8 cellular contexts compared by ENCODE assay signal in the genomic region with DNA sequence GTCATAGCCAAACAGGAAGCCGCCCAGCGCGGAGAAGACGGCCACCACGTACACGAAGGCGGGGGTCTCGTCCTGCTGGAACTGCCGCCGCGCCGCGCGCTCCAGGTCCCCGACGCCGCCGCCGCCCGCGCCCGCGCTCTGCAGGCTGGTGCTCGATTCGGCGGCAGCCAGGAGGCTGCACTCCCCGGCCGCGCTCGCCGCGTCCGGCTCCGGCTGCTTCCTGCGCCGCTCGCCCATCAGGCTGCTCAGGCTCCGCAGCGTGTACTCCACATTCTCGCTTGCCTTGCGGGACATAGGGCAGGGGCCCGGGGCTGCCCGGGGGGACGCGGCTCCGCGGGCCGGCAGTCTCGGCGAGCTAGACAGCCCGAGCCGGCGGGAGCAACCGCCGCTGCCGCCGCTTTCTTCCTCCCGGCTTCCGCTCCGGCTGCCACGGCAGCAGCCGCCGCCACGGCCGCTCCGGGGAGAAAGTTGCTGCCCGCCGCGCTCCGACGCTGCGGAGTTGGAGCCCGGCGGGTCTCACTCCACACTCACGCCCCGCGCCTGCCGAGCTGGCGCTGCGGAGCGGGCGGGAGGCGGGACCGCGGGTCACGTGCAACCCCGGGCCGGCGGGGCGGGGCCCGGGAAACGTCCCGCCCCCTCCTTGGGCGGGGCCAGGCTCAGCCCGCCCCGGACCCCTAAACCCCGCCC. TPM values are rescaled to one million over a fixed set of nuclear protein-coding genes. Genes with fewer than 3 reads are reported as not detected.
DNase-seq lines count a peak whose midpoint lies in the region; ATAC-seq and TF ChIP-seq lines count a peak whose summit lies in the region.

A gene (minus strand): TSS at position 567 of the 687 bp plus-strand sequence. CDS start 273 bp downstream, at position 294.

- H3K9me3 ChIP-seq in KOPT-K1 (ENCODE audit: insufficient read depth, low read length, poor library complexity, severe bottlenecking) (no peaks in the 10 kb centered on the region), SU-DHL-6 (ENCODE audit: insufficient read depth, low read length) (no peaks in the 10 kb centered on the region), heart right ventricle (no peaks in the 10 kb centered on the region), upper lobe of left lung (no peaks in the 10 kb centered on the region)

- peaks cover 4% of the 10 kb centered on the region; the same call in 1 of the 3 replicates for H3K9me3 Mint-ChIP-seq in GM23338

- H3K79me2 ChIP-seq in GM23338 (replicated peaks; ENCODE audit: insufficient read depth) = peaks cover 39% of the 10 kb centered on the region
- H3K79me2 ChIP-seq in SU-DHL-6 (ENCODE audit: insufficient read depth, low read length) = no peaks in the 10 kb centered on the region

- H3K27me3 Mint-ChIP-seq in GM23338 (ENCODE audit: insufficient read depth, low read depth, poor library complexity) = peaks cover 17% of the 10 kb centered on the region

- intact Hi-C loops in heart right ventricle (cut with DNase I) = loop anchor here in 9 of 10 donors (1.0 to 10.0 kb wide), 12 partner anchors 43 to 521 kb away; no protein-coding TSS in a partner anchor
- intact Hi-C loops in posterior vena cava (cut with DNase I) = loop anchor here (5.0 kb wide), 1 partner anchor 93 kb away; no protein-coding TSS in a partner anchor

- no peaks in the 10 kb centered on the region for H3K9me2 ChIP-seq in GM23338 (ENCODE audit: insufficient read depth)
- H3K9me2 ChIP-seq in SU-DHL-6 (replicated peaks; ENCODE audit: insufficient read depth, low read length) = no peaks in the 10 kb centered on the region

- H3K4me3 ChIP-seq in GM06990 (replicated peaks; ENCODE audit: low read depth, low read length) (peak within 1 kb of the TSS; percentile 81), GM23338 (peak within 1 kb of the TSS; percentile 74), SU-DHL-6 (ENCODE audit: insufficient read depth, low read length, poor library complexity, severe bottlenecking) (peak within 1 kb of the TSS; percentile 91), heart right ventricle (peak within 1 kb of the TSS; percentile 78 to 99 (median 93)), upper lobe of left lung (peak within 1 kb of the TSS; percentile 60 to 91 (median 80))

- H3K4me2 ChIP-seq in GM23338 = peak within 1 kb of the TSS; percentile 78
- H3K4me2 ChIP-seq in SU-DHL-6 (ENCODE audit: low read depth, low read length, poor library complexity, severe bottlenecking) = peak within 1 kb of the TSS; percentile 88

- H2AFZ ChIP-seq in GM23338 (peak within 1 kb of the TSS; percentile 92), SU-DHL-6 (ENCODE audit: low read depth, low read length, severe bottlenecking) (peak within 1 kb of the TSS; percentile 96)

- H3K9ac ChIP-seq in SU-DHL-6 (ENCODE audit: low read length) = peak within 1 kb of the TSS; percentile 91

- peak; percentile 78 for ATAC-seq in GM23338
- peak; percentile 96 to 99 (median 97) for ATAC-seq in heart right ventricle
- peak; percentile 93 to 98 for ATAC-seq in upper lobe of left lung (ENCODE audit: low FRiP score in 2 of 2)

- H3K4me1 ChIP-seq in GM23338 (ENCODE audit: insufficient read depth) = peaks cover 27% of the 10 kb centered on the region
- peaks cover 0 to 38% (median 31%) of the 10 kb centered on the region in 9 donors for H3K4me1 ChIP-seq in heart right ventricle
- H3K4me1 ChIP-seq in upper lobe of left lung = peaks cover 8 to 32% (median 29%) of the 10 kb centered on the region in 4 donors

- WGBS in heart right ventricle, 2 donors = 1% methylated on average over 86 to 97 of the region's 97 CpGs
- WGBS in upper lobe of left lung, 2 donors = 0% methylated on average over 9 to 28 of the region's 97 CpGs

- no peak for TF ChIP-seq EP300 in upper lobe of left lung (IDR thresholded peaks at IDR 0.05)

- TF ChIP-seq POLR2A in upper lobe of left lung (IDR thresholded peaks at IDR 0.05) = peak in 3 of 4 donors; percentile 48 to 79 (median 54)

- H3K4me1 Mint-ChIP-seq in GM23338 = peaks cover 34% of the 10 kb centered on the region

- TF ChIP-seq CTCF in GM06990 (IDR thresholded peaks at IDR 0.05; ENCODE audit: insufficient read depth, low read length, poor library complexity, severe bottlenecking) = no peak
- no peak for TF ChIP-seq CTCF in GM23338 (conservative IDR thresholded peaks at IDR 0.05; ENCODE audit: low read depth in 2 of 2)
- no peak for TF ChIP-seq CTCF in SU-DHL-6 (IDR thresholded peaks at IDR 0.05; ENCODE audit: insufficient read depth, low read length, poor library complexity, severe bottlenecking)
- TF ChIP-seq CTCF in heart right ventricle (IDR thresholded peaks at IDR 0.05) = no peak
- peak in 2 of 6 experiments; percentile 13 to 14 for TF ChIP-seq CTCF in upper lobe of left lung (IDR thresholded peaks at IDR 0.05)

- peak; percentile 72 for DNase-seq in GM06990 (ENCODE audit: extremely low read depth, insufficient read length)
- peak; percentile 82 for DNase-seq in GM23338 (ENCODE audit: low spot score)
- peak; percentile 30 for DNase-seq in activated naive CD8-positive, alpha-beta T cell treated with anti-CD3 and anti-CD28 coated beads, Interleukin-2, amount 50 U/mL, for 16 hours (ENCODE audit: low read depth, low spot score)
- DNase-seq in heart right ventricle = peak; percentile 65 to 84
- DNase-seq in posterior vena cava (ENCODE audit: low spot score) = peak; percentile 92
- peak; percentile 84 to 96 for DNase-seq in upper lobe of left lung

- H3K27me3 ChIP-seq in GM06990 (replicated peaks; ENCODE audit: control insufficient read depth, insufficient read depth, low read length) (no peaks in the 10 kb centered on the region), GM23338 (ENCODE audit: insufficient read depth) (peaks cover 12% of the 10 kb centered on the region), SU-DHL-6 (ENCODE audit: low read length) (no peaks in the 10 kb centered on the region), heart right ventricle (peaks cover 0 to 4% (median 0%) of the 10 kb centered on the region in 7 donors), upper lobe of left lung (no peaks in the 10 kb centered on the region)

- H4K20me1 ChIP-seq in GM23338 (replicated peaks; ENCODE audit: insufficient read depth) = peaks cover 15% of the 10 kb centered on the region; the same call in 1 of the 2 replicates
- no peaks in the 10 kb centered on the region for H4K20me1 ChIP-seq in SU-DHL-6 (ENCODE audit: low read depth, low read length)

- H3K36me3 ChIP-seq in GM06990 (ENCODE audit: control insufficient read depth, insufficient read depth, low read length) (no peaks in the 10 kb centered on the region), GM23338 (ENCODE audit: insufficient read depth) (no peaks in the 10 kb centered on the region), KOPT-K1 (ENCODE audit: insufficient read depth, low read length) (no peaks in the 10 kb centered on the region), SU-DHL-6 (ENCODE audit: low read length) (no peaks in the 10 kb centered on the region), heart right ventricle (no peaks in the 10 kb centered on the region), upper lobe of left lung (no peaks in the 10 kb centered on the region)

- no peaks in the 10 kb centered on the region; the same call in 2 of the 3 replicates for H3K36me3 Mint-ChIP-seq in GM23338 (ENCODE audit: low read depth)

- H3K4me3 Mint-ChIP-seq in GM23338 = peak within 1 kb of the TSS; percentile 79

- no peak within 1 kb of the TSS for H3K27ac Mint-ChIP-seq in GM23338

- H3F3A ChIP-seq in GM23338 (replicated peaks; ENCODE audit: low read depth) (no peaks in the 10 kb centered on the region), SU-DHL-6 (ENCODE audit: insufficient read depth) (peaks cover 10% of the 10 kb centered on the region)

- H3K27ac ChIP-seq in GM23338 (ENCODE audit: low read depth) = no peak within 1 kb of the TSS
- peak within 1 kb of the TSS; percentile 56 for H3K27ac ChIP-seq in KOPT-K1 (ENCODE audit: low read depth, low read length, poor library complexity, severe bottlenecking)
- H3K27ac ChIP-seq in SU-DHL-6 (ENCODE audit: low read depth, low read length) = peak within 1 kb of the TSS; percentile 49
- H3K27ac ChIP-seq in heart right ventricle = peak within 1 kb of the TSS; percentile 9 to 93 (median 87)
- peak within 1 kb of the TSS; percentile 73 to 86 (median 77) for H3K27ac ChIP-seq in upper lobe of left lung

TF ChIP-seq in GM23338, 12 proteins besides CTCF, POLR2A, EP300 and RAD21 (continues in another document):
- TF ChIP-seq POLR2AphosphoS5 (IDR thresholded peaks at IDR 0.05; ENCODE audit: low read depth) = peak; percentile 65
- no peak for TF ChIP-seq EZH2 (IDR thresholded peaks at IDR 0.05; ENCODE audit: low read depth, unreplicated experiment)
- TF ChIP-seq, protein P1, sequence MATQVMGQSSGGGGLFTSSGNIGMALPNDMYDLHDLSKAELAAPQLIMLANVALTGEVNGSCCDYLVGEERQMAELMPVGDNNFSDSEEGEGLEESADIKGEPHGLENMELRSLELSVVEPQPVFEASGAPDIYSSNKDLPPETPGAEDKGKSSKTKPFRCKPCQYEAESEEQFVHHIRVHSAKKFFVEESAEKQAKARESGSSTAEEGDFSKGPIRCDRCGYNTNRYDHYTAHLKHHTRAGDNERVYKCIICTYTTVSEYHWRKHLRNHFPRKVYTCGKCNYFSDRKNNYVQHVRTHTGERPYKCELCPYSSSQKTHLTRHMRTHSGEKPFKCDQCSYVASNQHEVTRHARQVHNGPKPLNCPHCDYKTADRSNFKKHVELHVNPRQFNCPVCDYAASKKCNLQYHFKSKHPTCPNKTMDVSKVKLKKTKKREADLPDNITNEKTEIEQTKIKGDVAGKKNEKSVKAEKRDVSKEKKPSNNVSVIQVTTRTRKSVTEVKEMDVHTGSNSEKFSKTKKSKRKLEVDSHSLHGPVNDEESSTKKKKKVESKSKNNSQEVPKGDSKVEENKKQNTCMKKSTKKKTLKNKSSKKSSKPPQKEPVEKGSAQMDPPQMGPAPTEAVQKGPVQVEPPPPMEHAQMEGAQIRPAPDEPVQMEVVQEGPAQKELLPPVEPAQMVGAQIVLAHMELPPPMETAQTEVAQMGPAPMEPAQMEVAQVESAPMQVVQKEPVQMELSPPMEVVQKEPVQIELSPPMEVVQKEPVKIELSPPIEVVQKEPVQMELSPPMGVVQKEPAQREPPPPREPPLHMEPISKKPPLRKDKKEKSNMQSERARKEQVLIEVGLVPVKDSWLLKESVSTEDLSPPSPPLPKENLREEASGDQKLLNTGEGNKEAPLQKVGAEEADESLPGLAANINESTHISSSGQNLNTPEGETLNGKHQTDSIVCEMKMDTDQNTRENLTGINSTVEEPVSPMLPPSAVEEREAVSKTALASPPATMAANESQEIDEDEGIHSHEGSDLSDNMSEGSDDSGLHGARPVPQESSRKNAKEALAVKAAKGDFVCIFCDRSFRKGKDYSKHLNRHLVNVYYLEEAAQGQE (IDR thresholded peaks at IDR 0.05; ENCODE audit: unreplicated experiment) = no peak
- TF ChIP-seq CREB1 (CRISPR knock-in tag; IDR thresholded peaks at IDR 0.05; ENCODE audit: low read depth) = no peak
- TF ChIP-seq ZNF331 (CRISPR knock-in tag; IDR thresholded peaks at IDR 0.05; ENCODE audit: low read depth) = no peak

RNA-seq across cellular contexts. Expression of the gene that starts here (rescaled TPM):
- 20.6 and 22.7 TPM in 2 replicates for total RNA-seq in GM23338 (2014; rRNA removed; shearing (Covaris generic))
- polyA plus RNA-seq in GM23338 (2016; fragmentation: Nextera tagmentation; extraction: Ambion mirVana) = 5.2 and 6.8 TPM in 2 replicates
- total RNA-seq in heart right ventricle = 10 to 100 TPM in 6 of 10 donors, 1 to 10 TPM in 4; 7.3 to 14.2 (median 10.2) TPM
- 1 to 10 TPM; 2.6 to 3.1 TPM for polyA plus RNA-seq in heart right ventricle
- 10 to 100 TPM; 11.0 to 14.1 TPM for total RNA-seq in posterior vena cava
- 10 to 100 TPM in 5 of 6 donors, 1 to 10 TPM in 1; 9.9 to 25.9 (median 16.0) TPM for total RNA-seq in upper lobe of left lung

Comparison
In these comparisons a context has a peak if more than half of its experiments do, and no peak if none do; other contexts are left out.
1. DNase-seq: peak in every context shown above with its lines; median percentile 92 in posterior vena cava; 90 in upper lobe of left lung; 82 in GM23338; 74 in heart right ventricle; 72 in GM06990; 30 in activated naive CD8-positive, alpha-beta T cell treated with anti-CD3 and anti-CD28 coated beads, Interleukin-2, amount 50 U/mL, for 16 hours.